In the genomic region with DNA sequence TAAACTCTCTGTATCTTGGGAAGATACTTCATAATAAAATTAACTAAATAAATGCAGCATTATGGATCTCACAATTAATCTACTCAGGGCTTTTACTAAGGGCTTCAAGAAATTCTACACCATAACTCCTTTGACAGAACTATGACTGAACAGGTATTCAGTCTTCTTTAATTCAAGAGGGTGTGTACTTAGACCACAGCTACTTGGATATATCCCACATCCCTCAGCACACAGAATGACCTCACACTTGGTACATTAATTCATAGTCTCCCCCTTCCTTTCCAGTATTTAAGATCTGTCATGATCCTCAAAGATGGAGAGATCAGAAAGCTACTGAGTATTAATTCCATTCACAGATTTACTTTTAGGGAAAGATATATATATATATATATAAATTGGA, we compare ENCODE assay signal across 19 cellular contexts. TPM values are rescaled to one million over a fixed set of nuclear protein-coding genes. Genes with fewer than 3 reads are reported as not detected.
A peak's percentile ranks its signal among the peaks of the same experiment; 100 is the strongest.
DNase-seq lines count a peak whose midpoint lies in the region; ATAC-seq and TF ChIP-seq lines count a peak whose summit lies in the region.
"Had no signal": no experiment of that assay in that cellular context is flagged by ENCODE, and none has a peak within 500 bp of the region (broad histone marks: within the 10 kb centered on the region; RNA-seq: fewer than 3 reads in every experiment).

No MANE protein-coding gene starts in this region.

- H3K27ac Mint-ChIP-seq in HFFc6 (peak overlapping the region; percentile 12; the same call in 1 of the 2 replicates), mesothelial cell of epicardium (no peak overlapping the region)
- H3K27ac Mint-ChIP-seq: GM23338 had no signal

- H3K27ac ChIP-seq in ACC112 (ENCODE audit: low read depth, low read length) (no peak overlapping the region), RWPE2 (ENCODE audit: poor library complexity, severe bottlenecking) (no peak overlapping the region), foreskin keratinocyte (no peak overlapping the region), uterus (no peak overlapping the region)
- H3K27ac ChIP-seq: C4-2B, KMS-11, PC-9, SK-N-MC had no signal

- TF ChIP-seq POLR2A in uterus (IDR thresholded peaks at IDR 0.05) = no peak

- H3K4me1 ChIP-seq in ACC112 (ENCODE audit: control insufficient read depth, insufficient read depth, low read length, unreplicated experiment) (peaks cover 5% of the 10 kb centered on the region), RWPE2 (ENCODE audit: insufficient read depth, poor library complexity, severe bottlenecking) (no peaks in the 10 kb centered on the region), foreskin keratinocyte (peaks cover 14% of the 10 kb centered on the region), uterus (no peaks in the 10 kb centered on the region)

- H3K9me3 Mint-ChIP-seq in HFFc6 = no peaks in the 10 kb centered on the region
- no peaks in the 10 kb centered on the region for H3K9me3 Mint-ChIP-seq in mesothelial cell of epicardium
- H3K9me3 Mint-ChIP-seq: GM23338 had no signal

- DNase-seq in HFFc6 (no peak), RWPE2 (ENCODE audit: low spot score) (no peak), foreskin keratinocyte (peak in 1 of 2 donors; percentile 38), mesothelial cell of epicardium (ENCODE audit: low spot score in 2 of 2, unreplicated experiment in 2 of 2) (no peak), uterus (no peak), amygdala (lab: John Stamatoyannopoulos, UW) (no peak)
- DNase-seq: COR-L47, DMS153, NCI-H1417 treated with DMSO at 0.1 percent for 48 hours, NCI-H2029, NCI-H2227 treated with DMSO at 0.1 percent for 48 hours, NCI-H526 treated with DMSO at 0.1 percent for 48 hours, PC-9 had no signal

- H3K4me1 Mint-ChIP-seq in HFFc6 (ENCODE audit: low read depth) (peaks cover 64% of the 10 kb centered on the region), mesothelial cell of epicardium (peaks cover 9% of the 10 kb centered on the region)

- H3K4me3 ChIP-seq in ACC112 (ENCODE audit: low read depth, low read length) (no peak overlapping the region), RWPE2 (ENCODE audit: severe bottlenecking) (no peak overlapping the region), uterus (no peak overlapping the region)
- H3K4me3 ChIP-seq: GM23338, PC-9, SK-N-MC had no signal

- TF ChIP-seq CTCF in HFFc6 (IDR thresholded peaks at IDR 0.05) = no peak
- no peak for TF ChIP-seq CTCF in RWPE2 (IDR thresholded peaks at IDR 0.05; ENCODE audit: poor library complexity, severe bottlenecking)
- no peak for TF ChIP-seq CTCF in foreskin keratinocyte (conservative IDR thresholded peaks at IDR 0.05)
- no peak for TF ChIP-seq CTCF in mesothelial cell of epicardium (IDR thresholded peaks at IDR 0.05; ENCODE audit: unreplicated experiment)
- no peak for TF ChIP-seq CTCF in uterus (IDR thresholded peaks at IDR 0.05)

- peaks cover 96% of the 10 kb centered on the region for H3K79me2 ChIP-seq in ACC112 (ENCODE audit: control insufficient read depth, insufficient read depth, low read length, unreplicated experiment)

- no peaks in the 10 kb centered on the region for H3K27me3 ChIP-seq in ACC112 (ENCODE audit: insufficient read depth, low read length)
- no peaks in the 10 kb centered on the region for H3K27me3 ChIP-seq in RWPE2 (ENCODE audit: insufficient read depth, poor library complexity, severe bottlenecking)
- no peaks in the 10 kb centered on the region for H3K27me3 ChIP-seq in foreskin keratinocyte
- no peaks in the 10 kb centered on the region for H3K27me3 ChIP-seq in uterus

- peak overlapping the region; percentile 20 for H2AFZ ChIP-seq in ACC112 (ENCODE audit: low read length, unreplicated experiment)
- H2AFZ ChIP-seq: GM23338, PC-9 had no signal

- no peak overlapping the region for H3K4me3 Mint-ChIP-seq in HFFc6
- no peak overlapping the region for H3K4me3 Mint-ChIP-seq in mesothelial cell of epicardium
- H3K4me3 Mint-ChIP-seq: GM23338 had no signal

- intact Hi-C loops in uterus (cut with DNase I; ENCODE audit: low total_unique reads) = no loop called here

- no peaks in the 10 kb centered on the region for H3K27me3 Mint-ChIP-seq in HFFc6 (ENCODE audit: insufficient read depth)
- no peaks in the 10 kb centered on the region for H3K27me3 Mint-ChIP-seq in mesothelial cell of epicardium (ENCODE audit: low read depth)

- no peaks in the 10 kb centered on the region for H3K36me3 Mint-ChIP-seq in HFFc6 (ENCODE audit: low read depth)
- peaks cover 8% of the 10 kb centered on the region for H3K36me3 Mint-ChIP-seq in mesothelial cell of epicardium

- ATAC-seq in RWPE2 (ENCODE audit: low read depth) (0 out of 3 replicates have a peak, but pooled peaks have one; percentile 31), foreskin keratinocyte (peak; percentile 71), HG03520 (IDR thresholded peaks at IDR 0.05; ENCODE audit: unreplicated experiment) (no peak)
- ATAC-seq: GM23338 had no signal

- H3K36me3 ChIP-seq in ACC112 (ENCODE audit: insufficient read depth, low read length) (no peaks in the 10 kb centered on the region), RWPE2 (ENCODE audit: low read depth) (no peaks in the 10 kb centered on the region), uterus (no peaks in the 10 kb centered on the region)

- H3K9me3 ChIP-seq in RWPE2 (ENCODE audit: severe bottlenecking) = no peaks in the 10 kb centered on the region
- H3K9me3 ChIP-seq in uterus = no peaks in the 10 kb centered on the region

RNA-seq across cellular contexts. Expression of gene DIAPH3, which starts 11.6 kb away (rescaled TPM):
- 10 to 100 TPM; 18.4 to 38.5 (median 37.5) TPM for total RNA-seq in HFFc6 (2021; fragmentation: NEBNext Ultra II Directional; extraction: Animal tissue kit (Norgen Biotek cat#: 25700))
- total RNA-seq in foreskin keratinocyte (20.1 and 27.2 TPM in 2 replicates), mesothelial cell of epicardium (13.4 to 16.8 TPM (median 16.5 TPM) in 3 replicates), uterus (10 to 100 TPM in 1 of 4 donors, not detected in 3; 11.4 TPM)
- 11.4 and 17.6 TPM in 2 replicates for polyA plus RNA-seq in foreskin keratinocyte
